2 cellular contexts compared by ENCODE assay signal in genomic region chr15:88441076-88441730, GRCh38.
TF ChIP-seq lines count a peak whose summit lies in the region.

No MANE protein-coding gene starts in this region.

TF ChIP-seq in HepG2, 621 proteins besides CTCF, POLR2A, EP300 and RAD21:
- TF ChIP-seq MAFK (conservative IDR thresholded peaks at IDR 0.05 in 1 of 2, IDR thresholded peaks at IDR 0.05 in 1 of 2; ENCODE audit: low read length in 2 of 2) (peak; percentile 65 to 69; a peak in 3 of 4 replicates), SIX1 (CRISPR knock-in tag; IDR thresholded peaks at IDR 0.05; ENCODE audit: borderline replicate concordance) (no peak), IKZF1 (IDR thresholded peaks at IDR 0.05) (no peak), CERS6 (CRISPR knock-in tag; IDR thresholded peaks at IDR 0.05) (no peak), MBNL3 (CRISPR knock-in tag; conservative IDR thresholded peaks at IDR 0.05) (no peak), ZNF136 (CRISPR knock-in tag; IDR thresholded peaks at IDR 0.05; ENCODE audit: low read depth) (no peak), CEBPB (IDR thresholded peaks at IDR 0.05; ENCODE audit: borderline replicate concordance, low read depth, low read length) (no peak), MAFF (IDR thresholded peaks at IDR 0.05; ENCODE audit: low read depth, low read length) (0 out of 2 replicates have a peak, but pooled peaks have one; percentile 23), MTF1 (CRISPR knock-in tag; IDR thresholded peaks at IDR 0.05) (no peak), ZNF572 (CRISPR knock-in tag; IDR thresholded peaks at IDR 0.05) (no peak), JUND (CRISPR knock-in tag; IDR thresholded peaks at IDR 0.05) (no peak), MNT (IDR thresholded peaks at IDR 0.05) (no peak)

TF ChIP-seq in K562, 482 proteins besides CTCF, POLR2A, EP300 and RAD21:
- no peak for TF ChIP-seq ZNF609 (CRISPR knock-in tag; IDR thresholded peaks at IDR 0.05; ENCODE audit: borderline replicate concordance)
- no peak for TF ChIP-seq HMBOX1 (IDR thresholded peaks at IDR 0.05)
- TF ChIP-seq ZNF316 (IDR thresholded peaks at IDR 0.05) = peak; percentile 28; the same call in 1 of the 2 replicates
- no peak for TF ChIP-seq ZNF41 (CRISPR knock-in tag; conservative IDR thresholded peaks at IDR 0.05)
- no peak for TF ChIP-seq ZHX1 (conservative IDR thresholded peaks at IDR 0.05; ENCODE audit: low read length)
- no peak for TF ChIP-seq RFX5 (IDR thresholded peaks at IDR 0.05; ENCODE audit: low read depth, low read length)
